ENCODE assay signal across 8 cellular contexts in genomic region chr5:10283927-10284635, GRCh38. TPM values are rescaled to one million over a fixed set of nuclear protein-coding genes. Genes with fewer than 3 reads are reported as not detected.
DNase-seq lines count a peak whose midpoint lies in the region; ATAC-seq and TF ChIP-seq lines count a peak whose summit lies in the region.

No MANE protein-coding gene starts in this region.

- H3K9ac ChIP-seq in SK-N-MC (ENCODE audit: insufficient read length) = no peak overlapping the region

- no peaks in the 10 kb centered on the region for H3K27me3 ChIP-seq in upper lobe of right lung

- H3K36me3 ChIP-seq in SK-N-MC (ENCODE audit: insufficient read depth, low read length) (peaks cover 61% of the 10 kb centered on the region), upper lobe of right lung (peaks cover 5% of the 10 kb centered on the region)

- H3K9me3 ChIP-seq in SK-N-MC (ENCODE audit: low read depth, low read length) (no peaks in the 10 kb centered on the region), upper lobe of right lung (no peaks in the 10 kb centered on the region)

- H3K4me3 ChIP-seq in SK-N-MC = no peak overlapping the region
- no peak overlapping the region for H3K4me3 ChIP-seq in upper lobe of right lung

- peaks cover 5% of the 10 kb centered on the region for H3K4me1 ChIP-seq in upper lobe of right lung

- intact Hi-C loops in upper lobe of right lung (cut with DNase I) = loop anchor here (10.0 kb wide), 1 partner anchor 141 kb away; no protein-coding TSS in a partner anchor

- ATAC-seq in HG02571 (IDR thresholded peaks at IDR 0.05; ENCODE audit: unreplicated experiment) (peak; percentile 84), upper lobe of right lung (peak; percentile 98)

- TF ChIP-seq CTCF in GM12874 (IDR thresholded peaks at IDR 0.05; ENCODE audit: insufficient read depth, low read depth, low read length) = peak; percentile 91
- TF ChIP-seq CTCF in upper lobe of right lung (IDR thresholded peaks at IDR 0.05) = peak; percentile 96

- H3K27ac ChIP-seq in SK-N-MC = peak overlapping the region; percentile 50; the same call in 1 of the 2 replicates
- no peak overlapping the region for H3K27ac ChIP-seq in upper lobe of right lung

- DNase-seq in MV-4-11 (lab: John Stamatoyannopoulos, UW) (peak; percentile 43), SK-N-MC (ENCODE audit: low read depth, low spot score) (no peak), glomerular visceral epithelial cell (ENCODE audit: extremely low spot score) (peak; percentile 80), pons (ENCODE audit: low spot score) (peak; percentile 90), upper lobe of right lung (peak; percentile 91)
- DNase-seq in activated naive CD4-positive, alpha-beta T cell (lab: John Stamatoyannopoulos, UW) = peak; percentile 29 to 71 (median 70)

RNA-seq across cellular contexts. Expression of gene CMBL, which starts 23.6 kb away (rescaled TPM):
- 21.8 TPM for total RNA-seq in upper lobe of right lung

RNA-seq across cellular contexts. Expression of gene CCT5, which starts 34.0 kb away (rescaled TPM):
- 119 TPM for total RNA-seq in upper lobe of right lung

RNA-seq across cellular contexts. Expression of gene ATPSCKMT, which starts 34.4 kb away (rescaled TPM):
- total RNA-seq in upper lobe of right lung = 15.7 TPM
